8 cellular contexts compared by ENCODE assay signal in the genomic region with DNA sequence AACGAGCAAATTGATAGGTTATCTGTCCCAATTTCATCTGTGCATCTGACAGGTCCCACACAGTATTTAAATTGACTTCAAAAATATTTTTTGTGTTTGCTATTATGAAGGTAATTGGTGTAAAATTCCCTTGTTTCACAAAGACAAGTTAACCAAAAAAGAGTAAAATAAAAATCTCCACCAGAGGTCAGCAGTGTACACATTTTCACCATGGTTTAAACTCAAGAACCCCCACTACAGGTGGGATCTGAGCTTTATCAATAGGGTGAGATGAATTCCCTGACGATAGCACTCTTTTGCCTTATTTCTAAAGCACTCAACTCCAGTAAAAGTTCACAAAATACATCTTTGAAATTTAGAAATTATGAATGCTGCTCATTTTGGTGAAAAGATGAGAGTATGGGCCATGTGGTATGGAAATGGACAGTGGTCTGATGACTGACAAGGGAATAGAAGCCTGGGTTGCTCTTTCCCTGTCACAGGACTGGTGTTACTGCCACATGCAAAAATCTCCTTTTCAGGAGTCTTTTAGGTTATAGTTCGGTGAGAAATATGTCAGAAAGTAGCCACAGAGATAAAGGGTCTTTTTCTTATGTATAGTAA.
DNase-seq lines count a peak whose midpoint lies in the region; ATAC-seq and TF ChIP-seq lines count a peak whose summit lies in the region.

No MANE protein-coding gene starts in this region.

- H3K9me3 ChIP-seq in SK-N-SH: no peaks in the 10 kb centered on the region
- no peaks in the 10 kb centered on the region for H3K9me3 ChIP-seq in hepatocyte (ENCODE audit: low read depth)

- H3K9me2 ChIP-seq in SK-N-SH (no peaks in the 10 kb centered on the region), hepatocyte (replicated peaks; ENCODE audit: insufficient read depth) (no peaks in the 10 kb centered on the region)

- ATAC-seq in GM21619 (IDR thresholded peaks at IDR 0.05; ENCODE audit: unreplicated experiment) (peak; percentile 75), HG02970 (IDR thresholded peaks at IDR 0.05; ENCODE audit: low FRiP score, unreplicated experiment) (no peak)

- CTCF ChIA-PET in GM10248 (lab: Yijun Ruan, JAX): interaction anchor here (0.6 to 3.7 kb wide), 23 partner anchors 10 to 1716 kb away, joined by 3 to 43 read pairs (median 3); no protein-coding TSS in a partner anchor
- CTCF ChIA-PET in SK-N-SH (lab: Yijun Ruan, JAX): interaction anchor here (0.6 to 2.7 kb wide), 15 partner anchors 9 to 1750 kb away, joined by 3 to 17 read pairs (median 3); no protein-coding TSS in a partner anchor

- no peaks in the 10 kb centered on the region for H3K4me1 ChIP-seq in SK-N-SH (ENCODE audit: control insufficient read depth in 1 of 2, insufficient read depth in 2 of 2, low read depth in 1 of 2, low read length in 1 of 2)
- H3K4me1 ChIP-seq in hepatocyte (ENCODE audit: insufficient read depth): peaks cover 6% of the 10 kb centered on the region

- H3K36me3 ChIP-seq in SK-N-SH (replicated peaks in 1 of 2; ENCODE audit: control insufficient read depth in 1 of 2, insufficient read depth in 2 of 2, low read length in 1 of 2): no peaks in the 10 kb centered on the region
- H3K36me3 ChIP-seq in hepatocyte (replicated peaks; ENCODE audit: insufficient read depth, low read depth): no peaks in the 10 kb centered on the region

- peak; percentile 40 for TF ChIP-seq CTCF in GM10248 (IDR thresholded peaks at IDR 0.05; ENCODE audit: control extremely low read depth, extremely low read depth, low read depth, missing control alignments)
- TF ChIP-seq CTCF in SK-N-SH (IDR thresholded peaks at IDR 0.05): peak; percentile 72
- TF ChIP-seq CTCF in hepatocyte (IDR thresholded peaks at IDR 0.05; ENCODE audit: poor library complexity): peak; percentile 76

- no peak for TF ChIP-seq EP300 in SK-N-SH (IDR thresholded peaks at IDR 0.05; ENCODE audit: borderline replicate concordance in 1 of 2, low read depth in 1 of 2, low read length in 1 of 2)

- WGBS in SK-N-SH (ENCODE audit: low lambda C conversion rate): 9% methylated on average over 3 of the region's 3 CpGs
- WGBS in hepatocyte (ENCODE audit: low lambda C conversion rate, missing lambda C conversion rate): 7% methylated on average over 3 of the region's 3 CpGs

- no peaks in the 10 kb centered on the region for H3K27me3 ChIP-seq in SK-N-SH (ENCODE audit: insufficient read depth)
- H3K27me3 ChIP-seq in hepatocyte: no peaks in the 10 kb centered on the region

- POLR2A ChIA-PET in GM10248 (lab: Yijun Ruan, JAX) (no interaction called here), SK-N-SH (lab: Yijun Ruan, JAX) (no interaction called here)

- DNase-seq in GM10248 (ENCODE audit: extremely low spot score) (peak; percentile 38), SK-N-SH (peak; percentile 70), hepatocyte (ENCODE audit: low spot score) (peak; percentile 46), DMS79 (lab: John Stamatoyannopoulos, UW) (no peak)
- peak; percentile 48 for DNase-seq in Jurkat, Clone E6-1 (ENCODE audit: low read depth, low spot score)
- DNase-seq in stimulated activated CD4-positive, alpha-beta T cell treated with anti-CD3 and anti-CD28 coated beads, Interleukin-12 subunit alpha, Interleukin-12 subunit beta, amount 100 ng/mL, for 4 hours: no peak

- no peak overlapping the region for H3K27ac ChIP-seq in SK-N-SH (ENCODE audit: low read depth in 2 of 2, low read length in 1 of 2)
- H3K27ac ChIP-seq in hepatocyte: no peak overlapping the region

- peak; percentile 72 for TF ChIP-seq RAD21 in SK-N-SH (IDR thresholded peaks at IDR 0.05; ENCODE audit: low read length)

- H2AFZ ChIP-seq in SK-N-SH (ENCODE audit: low read depth): no peak overlapping the region
- no peak overlapping the region for H2AFZ ChIP-seq in hepatocyte

- H3K4me3 ChIP-seq in Jurkat, Clone E6-1 (ENCODE audit: low read length): no peak overlapping the region
- H3K4me3 ChIP-seq in SK-N-SH (ENCODE audit: low read depth in 2 of 2, low read length in 1 of 2): peak overlapping the region in 1 of 2 experiments; percentile 4; a peak in 1 of 4 replicates
- H3K4me3 ChIP-seq in hepatocyte: no peak overlapping the region

- H3K4me2 ChIP-seq in SK-N-SH (no peak overlapping the region), hepatocyte (no peak overlapping the region)

- H3K79me2 ChIP-seq in SK-N-SH (ENCODE audit: insufficient read depth) (no peaks in the 10 kb centered on the region), hepatocyte (no peaks in the 10 kb centered on the region)

- no peak overlapping the region for H3K9ac ChIP-seq in SK-N-SH

- H4K20me1 ChIP-seq in SK-N-SH (ENCODE audit: insufficient read depth) (no peaks in the 10 kb centered on the region), hepatocyte (ENCODE audit: insufficient read depth, poor library complexity, severe bottlenecking) (no peaks in the 10 kb centered on the region)

- no peaks in the 10 kb centered on the region for H3F3A ChIP-seq in SK-N-SH (replicated peaks; ENCODE audit: insufficient read depth)

TF ChIP-seq in SK-N-SH, 30 proteins besides CTCF, POLR2A, EP300 and RAD21:
- TF ChIP-seq, protein P1, sequence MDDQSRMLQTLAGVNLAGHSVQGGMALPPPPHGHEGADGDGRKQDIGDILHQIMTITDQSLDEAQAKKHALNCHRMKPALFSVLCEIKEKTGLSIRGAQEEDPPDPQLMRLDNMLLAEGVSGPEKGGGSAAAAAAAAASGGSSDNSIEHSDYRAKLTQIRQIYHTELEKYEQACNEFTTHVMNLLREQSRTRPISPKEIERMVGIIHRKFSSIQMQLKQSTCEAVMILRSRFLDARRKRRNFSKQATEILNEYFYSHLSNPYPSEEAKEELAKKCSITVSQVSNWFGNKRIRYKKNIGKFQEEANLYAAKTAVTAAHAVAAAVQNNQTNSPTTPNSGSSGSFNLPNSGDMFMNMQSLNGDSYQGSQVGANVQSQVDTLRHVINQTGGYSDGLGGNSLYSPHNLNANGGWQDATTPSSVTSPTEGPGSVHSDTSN (IDR thresholded peaks at IDR 0.05): no peak
- TF ChIP-seq POLR2AphosphoS5 (IDR thresholded peaks at IDR 0.05; ENCODE audit: low read depth, low read length): no peak
- peak; percentile 36; the same call in 1 of the 2 replicates for TF ChIP-seq SMC3 (IDR thresholded peaks at IDR 0.05; ENCODE audit: low read depth, low read length)
- TF ChIP-seq MXI1 (IDR thresholded peaks at IDR 0.05; ENCODE audit: low read depth, low read length): no peak

Comparison
In these comparisons a context has a peak if more than half of its experiments do, and no peak if none do; other contexts are left out.
1. DNase-seq: peak in GM10248 (single experiment), Jurkat, Clone E6-1 (single experiment), SK-N-SH (single experiment) and hepatocyte (single experiment); none in DMS79 (single experiment) and stimulated activated CD4-positive, alpha-beta T cell treated with anti-CD3 and anti-CD28 coated beads, Interleukin-12 subunit alpha, Interleukin-12 subunit beta, amount 100 ng/mL, for 4 hours (single experiment).
2. Peak in every context shown above with its lines, with median percentiles within 50 percentile points of each other: CTCF ChIP-seq.